18 cellular contexts compared by ENCODE assay signal in genomic region chr13:102236830-102237621, GRCh38.
"Had no signal": no experiment of that assay in that cellular context is flagged by ENCODE, and none has a peak within 500 bp of the region (broad histone marks: within the 10 kb centered on the region; RNA-seq: fewer than 3 reads in every experiment).

No MANE protein-coding gene starts in this region.

- H3K27ac Mint-ChIP-seq: activated CD4-positive, alpha-beta T cell treated with anti-CD3 and anti-CD28 coated beads for 36 hours; activated CD8-positive, alpha-beta T cell treated with anti-CD3 and anti-CD28 coated beads, Interleukin-2, amount 10 ng/mL, durations not matched to agents 7 days and 5 days; nephron had no signal

- H3K4me3 Mint-ChIP-seq: activated CD4-positive, alpha-beta T cell treated with anti-CD3 and anti-CD28 coated beads for 36 hours; activated CD8-positive, alpha-beta T cell treated with anti-CD3 and anti-CD28 coated beads, Interleukin-2, amount 10 ng/mL, durations not matched to agents 7 days and 5 days; nephron had no signal

- H3K9me3 ChIP-seq: breast epithelium, heart left ventricle, left lung, psoas muscle, sigmoid colon, upper lobe of left lung had no signal

- H3K9me3 Mint-ChIP-seq: nephron had no signal

- H3K36me3 ChIP-seq: breast epithelium, heart left ventricle, left lung, sigmoid colon, upper lobe of left lung had no signal

- H3K27me3 ChIP-seq: breast epithelium, dorsolateral prefrontal cortex, heart left ventricle, left lung, sigmoid colon, upper lobe of left lung had no signal

- ATAC-seq: activated CD4-positive, alpha-beta T cell treated with anti-CD3 and anti-CD28 coated beads for 36 hours; activated CD8-positive, alpha-beta T cell treated with anti-CD3 and anti-CD28 coated beads, Interleukin-2, amount 10 ng/mL, durations not matched to agents 7 days and 5 days; heart left ventricle; left lung; psoas muscle; stimulated activated naive CD8-positive, alpha-beta T cell treated with anti-CD3 and anti-CD28 coated beads, Interleukin-15, Interleukin-2, amounts not matched to agents 100 U/mL and 50 U/mL, for 24 hours had no signal

- H3K4me1 Mint-ChIP-seq: activated CD4-positive, alpha-beta T cell treated with anti-CD3 and anti-CD28 coated beads for 36 hours; nephron had no signal

- DNase-seq: activated CD4-positive, alpha-beta T cell treated with anti-CD3 and anti-CD28 coated beads for 36 hours; activated CD8-positive, alpha-beta memory T cell treated with anti-CD3 and anti-CD28 coated beads, Interleukin-2, amount 50 U/mL, for 48 hours; activated CD8-positive, alpha-beta T cell treated with anti-CD3 and anti-CD28 coated beads, Interleukin-2, amount 10 ng/mL, durations not matched to agents 7 days and 5 days; activated naive CD4-positive, alpha-beta T cell; aorta; foreskin melanocyte; heart left ventricle; left lung; mesendoderm; psoas muscle; sigmoid colon; stimulated activated CD4-positive, alpha-beta T cell treated with anti-CD3 and anti-CD28 coated beads, Interleukin-12 subunit alpha, Interleukin-12 subunit beta, amount 100 ng/mL, for 4 hours; stimulated activated CD4-positive, alpha-beta T cell treated with anti-CD3 and anti-CD28 coated beads, Interleukin-2, amount 100 ng/mL, for 48 hours; stimulated activated naive CD8-positive, alpha-beta T cell treated with anti-CD3 and anti-CD28 coated beads, Interleukin-15, Interleukin-2, amounts not matched to agents 100 U/mL and 50 U/mL, for 24 hours; upper lobe of left lung had no signal

- H3K27ac ChIP-seq: heart left ventricle, left lung, psoas muscle, sigmoid colon, upper lobe of left lung had no signal

- H3K4me3 ChIP-seq: breast epithelium, dorsolateral prefrontal cortex, heart left ventricle, left lung, psoas muscle, sigmoid colon, upper lobe of left lung had no signal

- H3K4me1 ChIP-seq: breast epithelium, left lung, psoas muscle, sigmoid colon had no signal
